ENCODE assay signal across 1 cellular context in the genomic region with DNA sequence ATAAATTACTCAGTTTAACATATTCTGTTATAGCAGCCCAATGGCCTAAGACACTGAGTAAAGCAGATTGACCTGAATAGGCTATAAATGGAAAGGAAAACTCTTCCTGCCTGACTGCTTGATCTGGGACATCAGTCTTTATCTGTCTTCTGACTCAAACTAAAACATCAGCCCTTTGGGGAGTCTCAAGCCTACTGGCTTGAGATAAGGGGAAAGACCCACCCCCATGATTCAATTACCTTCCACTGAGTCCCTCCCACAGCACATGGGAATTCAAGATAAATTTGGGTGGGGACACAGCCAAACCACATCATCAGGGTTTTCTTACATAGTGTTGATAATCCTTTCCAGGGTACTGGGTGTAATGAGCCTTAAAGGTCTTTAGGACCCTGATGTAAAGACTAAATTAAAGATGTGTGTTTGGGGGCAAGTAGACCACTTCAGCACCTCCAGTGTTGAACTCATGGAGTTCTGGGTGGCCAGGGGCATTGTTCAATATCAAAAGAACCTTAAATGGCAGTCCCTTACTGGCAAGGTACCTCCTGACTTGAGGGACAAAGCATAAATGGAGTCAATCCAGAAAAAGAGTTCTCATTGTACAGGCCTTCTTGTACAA.
TF ChIP-seq lines count a peak whose summit lies in the region.

No MANE protein-coding gene starts in this region.

TF ChIP-seq in K562, 482 proteins besides CTCF, POLR2A, EP300 and RAD21 (continued from another document and continues in another):
- TF ChIP-seq, protein P1, sequence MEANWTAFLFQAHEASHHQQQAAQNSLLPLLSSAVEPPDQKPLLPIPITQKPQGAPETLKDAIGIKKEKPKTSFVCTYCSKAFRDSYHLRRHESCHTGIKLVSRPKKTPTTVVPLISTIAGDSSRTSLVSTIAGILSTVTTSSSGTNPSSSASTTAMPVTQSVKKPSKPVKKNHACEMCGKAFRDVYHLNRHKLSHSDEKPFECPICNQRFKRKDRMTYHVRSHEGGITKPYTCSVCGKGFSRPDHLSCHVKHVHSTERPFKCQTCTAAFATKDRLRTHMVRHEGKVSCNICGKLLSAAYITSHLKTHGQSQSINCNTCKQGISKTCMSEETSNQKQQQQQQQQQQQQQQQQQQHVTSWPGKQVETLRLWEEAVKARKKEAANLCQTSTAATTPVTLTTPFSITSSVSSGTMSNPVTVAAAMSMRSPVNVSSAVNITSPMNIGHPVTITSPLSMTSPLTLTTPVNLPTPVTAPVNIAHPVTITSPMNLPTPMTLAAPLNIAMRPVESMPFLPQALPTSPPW (CRISPR knock-in tag; IDR thresholded peaks at IDR 0.05), result no peak
- TF ChIP-seq TFAM (CRISPR knock-in tag; conservative IDR thresholded peaks at IDR 0.05), result no peak
- no peak for TF ChIP-seq SNIP1 (IDR thresholded peaks at IDR 0.05; ENCODE audit: low read depth)
- TF ChIP-seq CHD2 (IDR thresholded peaks at IDR 0.05; ENCODE audit: low read depth, low read length), result no peak
- no peak for TF ChIP-seq ZNF12 (CRISPR knock-in tag; IDR thresholded peaks at IDR 0.05)
- no peak for TF ChIP-seq ZNF780A (CRISPR knock-in tag; IDR thresholded peaks at IDR 0.05)
- TF ChIP-seq CC2D1A (IDR thresholded peaks at IDR 0.05), result peak; percentile 72; the same call in 1 of the 2 replicates
- no peak for TF ChIP-seq CREM (IDR thresholded peaks at IDR 0.05; ENCODE audit: low read depth)
- peak in 1 of 2 experiments; percentile 58; a peak in 1 of 4 replicates for TF ChIP-seq KDM1A (IDR thresholded peaks at IDR 0.05)
- no peak for TF ChIP-seq NR4A1 (CRISPR knock-in tag; IDR thresholded peaks at IDR 0.05)
- no peak for TF ChIP-seq NR4A1 (tag; IDR thresholded peaks at IDR 0.05)
- TF ChIP-seq ARNT (IDR thresholded peaks at IDR 0.05), result no peak
- TF ChIP-seq TRIM28 (IDR thresholded peaks at IDR 0.05), result no peak
- no peak for TF ChIP-seq TEAD2 (tag; IDR thresholded peaks at IDR 0.05)
- 0 out of 2 replicates have a peak, but pooled peaks have one; percentile 44 for TF ChIP-seq KLF16 (IDR thresholded peaks at IDR 0.05)
- no peak for TF ChIP-seq TEAD1 (CRISPR knock-in tag; IDR thresholded peaks at IDR 0.05)
- no peak for TF ChIP-seq FOXJ2 (tag; IDR thresholded peaks at IDR 0.05)
- TF ChIP-seq ZNF24 (IDR thresholded peaks at IDR 0.05), result no peak
- no peak for TF ChIP-seq ZNF77 (CRISPR knock-in tag; IDR thresholded peaks at IDR 0.05)
- TF ChIP-seq SAP30 (IDR thresholded peaks at IDR 0.05; ENCODE audit: borderline replicate concordance, insufficient read depth, low read depth, low read length, poor library complexity, severe bottlenecking), result no peak
- TF ChIP-seq CHD1 (IDR thresholded peaks at IDR 0.05; ENCODE audit: low read length), result no peak
- no peak for TF ChIP-seq ATF1 (CRISPR knock-in tag; IDR thresholded peaks at IDR 0.05)
- peak; percentile 12; the same call in 1 of the 2 replicates for TF ChIP-seq ATF1 (tag; IDR thresholded peaks at IDR 0.05)
- TF ChIP-seq DPF2 (IDR thresholded peaks at IDR 0.05), result peak; percentile 70
- TF ChIP-seq MTA3 (IDR thresholded peaks at IDR 0.05; ENCODE audit: borderline replicate concordance), result no peak
- no peak for TF ChIP-seq ELF1 (tag; IDR thresholded peaks at IDR 0.05)
- peak; percentile 53; the same call in 1 of the 2 replicates for TF ChIP-seq SP1 (CRISPR knock-in tag; IDR thresholded peaks at IDR 0.05)
- TF ChIP-seq TAL1 (IDR thresholded peaks at IDR 0.05), result peak; percentile 78
- TF ChIP-seq, protein P2, sequence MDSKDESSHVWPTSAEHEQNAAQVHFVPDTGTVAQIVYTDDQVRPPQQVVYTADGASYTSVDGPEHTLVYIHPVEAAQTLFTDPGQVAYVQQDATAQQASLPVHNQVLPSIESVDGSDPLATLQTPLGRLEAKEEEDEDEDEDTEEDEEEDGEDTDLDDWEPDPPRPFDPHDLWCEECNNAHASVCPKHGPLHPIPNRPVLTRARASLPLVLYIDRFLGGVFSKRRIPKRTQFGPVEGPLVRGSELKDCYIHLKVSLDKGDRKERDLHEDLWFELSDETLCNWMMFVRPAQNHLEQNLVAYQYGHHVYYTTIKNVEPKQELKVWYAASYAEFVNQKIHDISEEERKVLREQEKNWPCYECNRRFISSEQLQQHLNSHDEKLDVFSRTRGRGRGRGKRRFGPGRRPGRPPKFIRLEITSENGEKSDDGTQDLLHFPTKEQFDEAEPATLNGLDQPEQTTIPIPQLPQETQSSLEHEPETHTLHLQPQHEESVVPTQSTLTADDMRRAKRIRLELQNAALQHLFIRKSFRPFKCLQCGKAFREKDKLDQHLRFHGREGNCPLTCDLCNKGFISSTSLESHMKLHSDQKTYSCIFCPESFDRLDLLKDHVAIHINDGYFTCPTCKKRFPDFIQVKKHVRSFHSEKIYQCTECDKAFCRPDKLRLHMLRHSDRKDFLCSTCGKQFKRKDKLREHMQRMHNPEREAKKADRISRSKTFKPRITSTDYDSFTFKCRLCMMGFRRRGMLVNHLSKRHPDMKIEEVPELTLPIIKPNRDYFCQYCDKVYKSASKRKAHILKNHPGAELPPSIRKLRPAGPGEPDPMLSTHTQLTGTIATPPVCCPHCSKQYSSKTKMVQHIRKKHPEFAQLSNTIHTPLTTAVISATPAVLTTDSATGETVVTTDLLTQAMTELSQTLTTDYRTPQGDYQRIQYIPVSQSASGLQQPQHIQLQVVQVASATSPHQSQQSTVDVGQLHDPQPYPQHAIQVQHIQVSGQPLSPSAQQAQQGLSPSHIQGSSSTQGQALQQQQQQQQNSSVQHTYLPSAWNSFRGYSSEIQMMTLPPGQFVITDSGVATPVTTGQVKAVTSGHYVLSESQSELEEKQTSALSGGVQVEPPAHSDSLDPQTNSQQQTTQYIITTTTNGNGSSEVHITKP (IDR thresholded peaks at IDR 0.05; ENCODE audit: partially characterized antibody), result no peak
- TF ChIP-seq ETV1 (tag; conservative IDR thresholded peaks at IDR 0.05; ENCODE audit: low read depth), result no peak
- TF ChIP-seq, protein P3, sequence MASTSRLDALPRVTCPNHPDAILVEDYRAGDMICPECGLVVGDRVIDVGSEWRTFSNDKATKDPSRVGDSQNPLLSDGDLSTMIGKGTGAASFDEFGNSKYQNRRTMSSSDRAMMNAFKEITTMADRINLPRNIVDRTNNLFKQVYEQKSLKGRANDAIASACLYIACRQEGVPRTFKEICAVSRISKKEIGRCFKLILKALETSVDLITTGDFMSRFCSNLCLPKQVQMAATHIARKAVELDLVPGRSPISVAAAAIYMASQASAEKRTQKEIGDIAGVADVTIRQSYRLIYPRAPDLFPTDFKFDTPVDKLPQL (IDR thresholded peaks at IDR 0.05; ENCODE audit: extremely low read depth, insufficient read length), result no peak
- TF ChIP-seq, protein P4, sequence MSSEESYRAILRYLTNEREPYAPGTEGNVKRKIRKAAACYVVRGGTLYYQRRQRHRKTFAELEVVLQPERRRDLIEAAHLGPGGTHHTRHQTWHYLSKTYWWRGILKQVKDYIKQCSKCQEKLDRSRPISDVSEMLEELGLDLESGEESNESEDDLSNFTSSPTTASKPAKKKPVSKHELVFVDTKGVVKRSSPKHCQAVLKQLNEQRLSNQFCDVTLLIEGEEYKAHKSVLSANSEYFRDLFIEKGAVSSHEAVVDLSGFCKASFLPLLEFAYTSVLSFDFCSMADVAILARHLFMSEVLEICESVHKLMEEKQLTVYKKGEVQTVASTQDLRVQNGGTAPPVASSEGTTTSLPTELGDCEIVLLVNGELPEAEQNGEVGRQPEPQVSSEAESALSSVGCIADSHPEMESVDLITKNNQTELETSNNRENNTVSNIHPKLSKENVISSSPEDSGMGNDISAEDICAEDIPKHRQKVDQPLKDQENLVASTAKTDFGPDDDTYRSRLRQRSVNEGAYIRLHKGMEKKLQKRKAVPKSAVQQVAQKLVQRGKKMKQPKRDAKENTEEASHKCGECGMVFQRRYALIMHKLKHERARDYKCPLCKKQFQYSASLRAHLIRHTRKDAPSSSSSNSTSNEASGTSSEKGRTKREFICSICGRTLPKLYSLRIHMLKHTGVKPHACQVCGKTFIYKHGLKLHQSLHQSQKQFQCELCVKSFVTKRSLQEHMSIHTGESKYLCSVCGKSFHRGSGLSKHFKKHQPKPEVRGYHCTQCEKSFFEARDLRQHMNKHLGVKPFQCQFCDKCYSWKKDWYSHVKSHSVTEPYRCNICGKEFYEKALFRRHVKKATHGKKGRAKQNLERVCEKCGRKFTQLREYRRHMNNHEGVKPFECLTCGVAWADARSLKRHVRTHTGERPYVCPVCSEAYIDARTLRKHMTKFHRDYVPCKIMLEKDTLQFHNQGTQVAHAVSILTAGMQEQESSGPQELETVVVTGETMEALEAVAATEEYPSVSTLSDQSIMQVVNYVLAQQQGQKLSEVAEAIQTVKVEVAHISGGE (CRISPR knock-in tag; IDR thresholded peaks at IDR 0.05), result no peak
- no peak for TF ChIP-seq ZNF133 (CRISPR knock-in tag; IDR thresholded peaks at IDR 0.05)
- TF ChIP-seq ZBTB1 (CRISPR knock-in tag; IDR thresholded peaks at IDR 0.05; ENCODE audit: borderline replicate concordance, low read depth), result no peak
- no peak for TF ChIP-seq ARID2 (IDR thresholded peaks at IDR 0.05)
- no peak for TF ChIP-seq RUNX1 (IDR thresholded peaks at IDR 0.05; ENCODE audit: low read depth)
- no peak for TF ChIP-seq MAFG (tag; conservative IDR thresholded peaks at IDR 0.05)
- TF ChIP-seq KLF6 (CRISPR knock-in tag; IDR thresholded peaks at IDR 0.05; ENCODE audit: borderline replicate concordance), result no peak
- no peak for TF ChIP-seq C11orf30 (IDR thresholded peaks at IDR 0.05; ENCODE audit: low read depth)
- no peak for TF ChIP-seq HNRNPH1 (optimal IDR thresholded peaks at IDR 0.05; ENCODE audit: low read depth, low read length)
- no peak for TF ChIP-seq LEF1 (IDR thresholded peaks at IDR 0.05)
- no peak for TF ChIP-seq MCM7 (IDR thresholded peaks at IDR 0.05)
- no peak for TF ChIP-seq ZNF75A (CRISPR knock-in tag; IDR thresholded peaks at IDR 0.05)
- TF ChIP-seq CBX5 (IDR thresholded peaks at IDR 0.05; ENCODE audit: borderline replicate concordance, low read depth), result no peak
- no peak for TF ChIP-seq RFX5 (IDR thresholded peaks at IDR 0.05; ENCODE audit: low read depth, low read length)
- peak; percentile 55 for TF ChIP-seq MEIS2 (IDR thresholded peaks at IDR 0.05; ENCODE audit: partially characterized antibody)
- 0 out of 4 replicates have a peak, but pooled peaks of 1 of the 2 experiments have one; percentile 14 for TF ChIP-seq TBL1XR1 (IDR thresholded peaks at IDR 0.05; ENCODE audit: low read length in 2 of 2)
- TF ChIP-seq DNMT1 (IDR thresholded peaks at IDR 0.05), result no peak
- TF ChIP-seq GATAD2A (IDR thresholded peaks at IDR 0.05), result no peak
- no peak for TF ChIP-seq SRF (CRISPR knock-in tag; IDR thresholded peaks at IDR 0.05)
- no peak for TF ChIP-seq ZNF408 (CRISPR knock-in tag; IDR thresholded peaks at IDR 0.05; ENCODE audit: low read depth)
- no peak for TF ChIP-seq ZNF707 (CRISPR knock-in tag; conservative IDR thresholded peaks at IDR 0.05)
- TF ChIP-seq MED1 (CRISPR knock-in tag; IDR thresholded peaks at IDR 0.05; ENCODE audit: borderline replicate concordance), result no peak
- TF ChIP-seq CEBPB (tag; IDR thresholded peaks at IDR 0.05), result no peak
- peak; percentile 80 for TF ChIP-seq CBFA2T2 (conservative IDR thresholded peaks at IDR 0.05)
- TF ChIP-seq ZNF830 (CRISPR knock-in tag; IDR thresholded peaks at IDR 0.05), result no peak
- TF ChIP-seq, protein P5, sequence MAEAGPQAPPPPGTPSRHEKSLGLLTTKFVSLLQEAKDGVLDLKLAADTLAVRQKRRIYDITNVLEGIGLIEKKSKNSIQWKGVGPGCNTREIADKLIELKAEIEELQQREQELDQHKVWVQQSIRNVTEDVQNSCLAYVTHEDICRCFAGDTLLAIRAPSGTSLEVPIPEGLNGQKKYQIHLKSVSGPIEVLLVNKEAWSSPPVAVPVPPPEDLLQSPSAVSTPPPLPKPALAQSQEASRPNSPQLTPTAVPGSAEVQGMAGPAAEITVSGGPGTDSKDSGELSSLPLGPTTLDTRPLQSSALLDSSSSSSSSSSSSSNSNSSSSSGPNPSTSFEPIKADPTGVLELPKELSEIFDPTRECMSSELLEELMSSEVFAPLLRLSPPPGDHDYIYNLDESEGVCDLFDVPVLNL (CRISPR knock-in tag; IDR thresholded peaks at IDR 0.05; ENCODE audit: low read depth), result no peak
- 0 out of 2 replicates have a peak, but pooled peaks have one; percentile 25 for TF ChIP-seq MBD2 (IDR thresholded peaks at IDR 0.05; ENCODE audit: borderline replicate concordance, low read depth)
- TF ChIP-seq ZNF444 (CRISPR knock-in tag; IDR thresholded peaks at IDR 0.05), result no peak
- TF ChIP-seq TCFL5 (CRISPR knock-in tag; conservative IDR thresholded peaks at IDR 0.05), result no peak
- no peak for TF ChIP-seq ZNF224 (CRISPR knock-in tag; IDR thresholded peaks at IDR 0.05)
- no peak for TF ChIP-seq ZC3H11A (IDR thresholded peaks at IDR 0.05; ENCODE audit: low read depth, low read length)
- TF ChIP-seq EP400 (IDR thresholded peaks at IDR 0.05), result no peak
- no peak for TF ChIP-seq PYGO2 (tag; IDR thresholded peaks at IDR 0.05)
- TF ChIP-seq SMARCE1 (IDR thresholded peaks at IDR 0.05), result peak; percentile 71
- TF ChIP-seq, protein P6, sequence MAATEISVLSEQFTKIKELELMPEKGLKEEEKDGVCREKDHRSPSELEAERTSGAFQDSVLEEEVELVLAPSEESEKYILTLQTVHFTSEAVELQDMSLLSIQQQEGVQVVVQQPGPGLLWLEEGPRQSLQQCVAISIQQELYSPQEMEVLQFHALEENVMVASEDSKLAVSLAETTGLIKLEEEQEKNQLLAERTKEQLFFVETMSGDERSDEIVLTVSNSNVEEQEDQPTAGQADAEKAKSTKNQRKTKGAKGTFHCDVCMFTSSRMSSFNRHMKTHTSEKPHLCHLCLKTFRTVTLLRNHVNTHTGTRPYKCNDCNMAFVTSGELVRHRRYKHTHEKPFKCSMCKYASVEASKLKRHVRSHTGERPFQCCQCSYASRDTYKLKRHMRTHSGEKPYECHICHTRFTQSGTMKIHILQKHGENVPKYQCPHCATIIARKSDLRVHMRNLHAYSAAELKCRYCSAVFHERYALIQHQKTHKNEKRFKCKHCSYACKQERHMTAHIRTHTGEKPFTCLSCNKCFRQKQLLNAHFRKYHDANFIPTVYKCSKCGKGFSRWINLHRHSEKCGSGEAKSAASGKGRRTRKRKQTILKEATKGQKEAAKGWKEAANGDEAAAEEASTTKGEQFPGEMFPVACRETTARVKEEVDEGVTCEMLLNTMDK (IDR thresholded peaks at IDR 0.05; ENCODE audit: borderline replicate concordance, insufficient read depth, low read depth, low read length, poor library complexity, severe bottlenecking), result no peak
- TF ChIP-seq GATAD2B (IDR thresholded peaks at IDR 0.05; ENCODE audit: borderline replicate concordance), result no peak
- 0 out of 2 replicates have a peak, but pooled peaks have one; percentile 17 for TF ChIP-seq JUND (IDR thresholded peaks at IDR 0.05; ENCODE audit: borderline replicate concordance, low read depth, low read length)
- TF ChIP-seq JUND (tag; IDR thresholded peaks at IDR 0.05; ENCODE audit: borderline replicate concordance, low read depth, low read length), result peak; percentile 59; the same call in 1 of the 3 replicates
- TF ChIP-seq NR3C1 (CRISPR knock-in tag; IDR thresholded peaks at IDR 0.05), result no peak
- TF ChIP-seq EWSR1 (IDR thresholded peaks at IDR 0.05; ENCODE audit: borderline replicate concordance, low read depth, partially characterized antibody), result no peak
- no peak for TF ChIP-seq HNRNPUL1 (IDR thresholded peaks at IDR 0.05; ENCODE audit: low read length)
- TF ChIP-seq MEF2A (IDR thresholded peaks at IDR 0.05; ENCODE audit: control insufficient read depth, low read depth, low read length), result peak; percentile 28; the same call in 1 of the 2 replicates
